ENCODE assay signal across 1 cellular context in the genomic region with DNA sequence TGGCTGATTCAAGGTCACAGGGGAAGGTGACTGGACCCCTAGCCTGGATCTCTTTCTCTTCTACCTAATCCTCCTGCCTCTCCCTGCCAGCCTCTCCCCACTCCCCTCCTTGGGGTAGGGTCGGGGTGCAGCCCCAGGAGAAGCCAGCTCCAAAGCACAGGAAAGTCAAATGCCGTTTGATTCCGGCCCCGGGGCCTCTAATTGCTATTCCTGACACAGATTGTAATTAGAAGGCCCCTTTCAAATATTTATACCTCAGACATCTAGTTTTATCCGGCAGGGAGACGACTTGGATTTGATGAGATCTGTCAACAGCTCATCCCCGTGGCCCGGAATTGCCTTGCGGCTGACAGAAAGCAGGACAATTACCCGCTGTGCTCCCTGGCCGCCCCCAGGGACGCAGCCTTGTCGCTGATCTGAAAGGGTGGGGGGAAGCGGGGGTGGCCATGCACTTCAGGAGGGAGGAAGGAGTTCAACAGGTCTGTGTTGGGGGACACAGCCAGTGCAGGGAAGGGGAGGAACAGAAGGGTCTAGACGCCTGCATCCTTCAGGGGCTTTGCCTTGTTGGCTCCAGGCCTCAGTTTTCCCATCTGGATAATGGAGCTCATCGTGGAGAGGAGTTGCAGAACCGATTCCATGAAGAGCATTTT.
TF ChIP-seq lines count a peak whose summit lies in the region.

No MANE protein-coding gene starts in this region.

TF ChIP-seq in SK-N-SH treated with all-trans-retinoic acid at 6 μM for 48 hours, 23 proteins besides CTCF, POLR2A, EP300 and RAD21 (continued from another document):
- TF ChIP-seq, protein P1, sequence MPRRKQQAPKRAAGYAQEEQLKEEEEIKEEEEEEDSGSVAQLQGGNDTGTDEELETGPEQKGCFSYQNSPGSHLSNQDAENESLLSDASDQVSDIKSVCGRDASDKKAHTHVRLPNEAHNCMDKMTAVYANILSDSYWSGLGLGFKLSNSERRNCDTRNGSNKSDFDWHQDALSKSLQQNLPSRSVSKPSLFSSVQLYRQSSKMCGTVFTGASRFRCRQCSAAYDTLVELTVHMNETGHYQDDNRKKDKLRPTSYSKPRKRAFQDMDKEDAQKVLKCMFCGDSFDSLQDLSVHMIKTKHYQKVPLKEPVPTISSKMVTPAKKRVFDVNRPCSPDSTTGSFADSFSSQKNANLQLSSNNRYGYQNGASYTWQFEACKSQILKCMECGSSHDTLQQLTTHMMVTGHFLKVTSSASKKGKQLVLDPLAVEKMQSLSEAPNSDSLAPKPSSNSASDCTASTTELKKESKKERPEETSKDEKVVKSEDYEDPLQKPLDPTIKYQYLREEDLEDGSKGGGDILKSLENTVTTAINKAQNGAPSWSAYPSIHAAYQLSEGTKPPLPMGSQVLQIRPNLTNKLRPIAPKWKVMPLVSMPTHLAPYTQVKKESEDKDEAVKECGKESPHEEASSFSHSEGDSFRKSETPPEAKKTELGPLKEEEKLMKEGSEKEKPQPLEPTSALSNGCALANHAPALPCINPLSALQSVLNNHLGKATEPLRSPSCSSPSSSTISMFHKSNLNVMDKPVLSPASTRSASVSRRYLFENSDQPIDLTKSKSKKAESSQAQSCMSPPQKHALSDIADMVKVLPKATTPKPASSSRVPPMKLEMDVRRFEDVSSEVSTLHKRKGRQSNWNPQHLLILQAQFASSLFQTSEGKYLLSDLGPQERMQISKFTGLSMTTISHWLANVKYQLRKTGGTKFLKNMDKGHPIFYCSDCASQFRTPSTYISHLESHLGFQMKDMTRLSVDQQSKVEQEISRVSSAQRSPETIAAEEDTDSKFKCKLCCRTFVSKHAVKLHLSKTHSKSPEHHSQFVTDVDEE (CRISPR knock-in tag; IDR thresholded peaks at IDR 0.05): peak; percentile 56; the same call in 1 of the 2 replicates
